11 cellular contexts compared by ENCODE assay signal in genomic region chr2:85710687-85711577, GRCh38. TPM values are rescaled to one million over a fixed set of nuclear protein-coding genes. Genes with fewer than 3 reads are reported as not detected.
DNase-seq lines count a peak whose midpoint lies in the region; ATAC-seq lines count a peak whose summit lies in the region.
"Had no signal": no experiment of that assay in that cellular context is flagged by ENCODE, and none has a peak within 500 bp of the region (broad histone marks: within the 10 kb centered on the region; RNA-seq: fewer than 3 reads in every experiment).

No MANE protein-coding gene starts in this region.

- intact Hi-C loops in left ventricle myocardium superior (cut with micrococcal nuclease), result no loop called here
- intact Hi-C loops in sciatic nerve (cut with DNase I), result loop anchor here (10.0 kb wide), 2 partner anchors 76 to 364 kb away; no protein-coding TSS in a partner anchor

- ATAC-seq in left ventricle myocardium superior (peak; percentile 59), sciatic nerve (peak; percentile 61), HG03097 (IDR thresholded peaks at IDR 0.05; ENCODE audit: low FRiP score, unreplicated experiment) (no peak), GM21526 (IDR thresholded peaks at IDR 0.05; ENCODE audit: low FRiP score, unreplicated experiment) (no peak)

- peak; percentile 94 for DNase-seq in DMS79 treated with DMSO at 0.1 percent for 48 hours (lab: John Stamatoyannopoulos, UW)
- peak; percentile 88 for DNase-seq in amniotic epithelial cell (ENCODE audit: low read depth)
- DNase-seq in left ventricle myocardium superior, result peak; percentile 56
- DNase-seq in sciatic nerve (ENCODE audit: low spot score), result no peak
- DNase-seq in RPMI8226, result no peak
- no peak for DNase-seq in globus pallidus (ENCODE audit: low spot score)
- DNase-seq: NCI-H748 treated with DMSO at 0.1 percent for 48 hours had no signal

RNA-seq across cellular contexts. Expression of gene GNLY, which starts 16.8 kb away (rescaled TPM):
- total RNA-seq in left ventricle myocardium superior (2.3 TPM), sciatic nerve (8.4 TPM)
- total RNA-seq: bronchial epithelial cell, HT1080 had no signal

RNA-seq across cellular contexts. Expression of gene ATOH8, which starts 42.9 kb away (rescaled TPM):
- 29.6 TPM for total RNA-seq in left ventricle myocardium superior
- 57.2 TPM for total RNA-seq in sciatic nerve

RNA-seq across cellular contexts. Expression of gene SFTPB, which starts 42.9 kb away (rescaled TPM):
- total RNA-seq in left ventricle myocardium superior (0.50 TPM), sciatic nerve (6.1 TPM)
- total RNA-seq: bronchial epithelial cell, HT1080 had no signal

Comparison
In these comparisons a context has a peak if more than half of its experiments do, and no peak if none do; other contexts are left out.
1. DNase-seq: peak in DMS79 treated with DMSO at 0.1 percent for 48 hours (single experiment), amniotic epithelial cell (single experiment) and left ventricle myocardium superior (single experiment); none in sciatic nerve (single experiment), RPMI8226 (single experiment) and globus pallidus (single experiment).
2. ATAC-seq: peak in left ventricle myocardium superior (single experiment) and sciatic nerve (single experiment); none in HG03097 (single experiment) and GM21526 (single experiment).